ENCODE assay signal across 17 cellular contexts in the genomic region with DNA sequence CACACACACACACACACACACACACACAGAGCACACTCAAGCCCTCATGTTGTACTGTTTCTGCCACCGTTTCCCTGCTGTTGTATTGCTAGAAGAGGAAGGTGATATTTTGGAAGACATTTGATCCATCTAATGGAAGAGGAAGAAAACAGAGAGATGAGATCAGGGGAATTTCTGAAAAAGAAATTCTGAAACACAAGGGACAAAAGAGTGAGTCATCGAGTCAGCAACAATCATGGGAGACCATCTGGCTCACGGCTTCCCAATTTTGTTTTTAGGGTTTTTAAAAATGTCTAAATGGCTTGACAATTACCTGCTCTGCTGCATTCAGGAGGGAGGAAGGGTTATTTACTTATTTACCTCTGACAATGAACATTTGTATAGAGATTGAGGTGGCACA. TPM values are rescaled to one million over a fixed set of nuclear protein-coding genes. Genes with fewer than 3 reads are reported as not detected.
DNase-seq lines count a peak whose midpoint lies in the region; ATAC-seq and TF ChIP-seq lines count a peak whose summit lies in the region.
"Had no signal": no experiment of that assay in that cellular context is flagged by ENCODE, and none has a peak within 500 bp of the region (broad histone marks: within the 10 kb centered on the region; RNA-seq: fewer than 3 reads in every experiment).

No MANE protein-coding gene starts in this region.

- H3K4me2 ChIP-seq in GM23338 (no peak overlapping the region), neuronal stem cell (ENCODE audit: insufficient read depth, low read length, poor library complexity, severe bottlenecking) (no peak overlapping the region), mesendoderm (ENCODE audit: low read length) (no peak overlapping the region)

- H2BK5ac ChIP-seq in neuronal stem cell (ENCODE audit: low read length), result no peak overlapping the region
- no peak overlapping the region for H2BK5ac ChIP-seq in mesendoderm (ENCODE audit: low read length)

- H3K9ac ChIP-seq in neuronal stem cell (ENCODE audit: low read depth, low read length, poor library complexity) (no peak overlapping the region), mesendoderm (ENCODE audit: low read length) (no peak overlapping the region)

- no CpG with 5 or more reads among the region's 3 CpGs for WGBS in neuronal stem cell (ENCODE audit: extremely low coverage in 2 of 2, insufficient read length in 2 of 2, insufficient replicate concordance in 1 of 2), 2 donors
- WGBS in mesendoderm (ENCODE audit: extremely low coverage, insufficient coverage, low lambda C conversion rate), result no CpG with 5 or more reads among the region's 3 CpGs

- ATAC-seq in GM23338 (no peak), omental fat pad (ENCODE audit: low FRiP score) (no peak), HG02973 (IDR thresholded peaks at IDR 0.05; ENCODE audit: unreplicated experiment) (no peak)
- ATAC-seq: CD8-positive, alpha-beta T cell had no signal

- peaks cover 18% of the 10 kb centered on the region for H3K4me1 ChIP-seq in GM23338 (ENCODE audit: insufficient read depth)
- peaks cover 0 to 14% of the 10 kb centered on the region in 2 donors for H3K4me1 ChIP-seq in neuronal stem cell (ENCODE audit: control insufficient read depth in 2 of 2, insufficient read depth in 1 of 2, low read depth in 1 of 2, low read length in 2 of 2)
- no peaks in the 10 kb centered on the region for H3K4me1 ChIP-seq in mesendoderm (ENCODE audit: control insufficient read depth, low read depth, low read length)

- H3K14ac ChIP-seq in neuronal stem cell (ENCODE audit: low read length), result no peak overlapping the region

- no peak overlapping the region; the same call in 1 of the 2 replicates for H3K27ac Mint-ChIP-seq in GM23338
- H3K27ac Mint-ChIP-seq: activated naive CD8-positive, alpha-beta T cell; CD8-positive, alpha-beta T cell had no signal

- H3K4me1 Mint-ChIP-seq in GM23338, result peaks cover 25% of the 10 kb centered on the region
- H3K4me1 Mint-ChIP-seq: central memory CD8-positive, alpha-beta T cell had no signal

- H3K23ac ChIP-seq in neuronal stem cell (ENCODE audit: low read depth, low read length, poor library complexity) (no peak overlapping the region), mesendoderm (ENCODE audit: low read length) (no peak overlapping the region)

- H2BK15ac ChIP-seq in neuronal stem cell (ENCODE audit: low read length), result no peak overlapping the region
- no peak overlapping the region for H2BK15ac ChIP-seq in mesendoderm (replicated peaks; ENCODE audit: low read depth)

- H3K27me3 ChIP-seq in GM23338 (ENCODE audit: insufficient read depth) (no peaks in the 10 kb centered on the region), neuronal stem cell (ENCODE audit: control insufficient read depth in 3 of 3, insufficient read depth in 3 of 3, low read depth in 1 of 3, low read length in 3 of 3) (no peaks in the 10 kb centered on the region), mesendoderm (ENCODE audit: insufficient read depth, low read length, poor library complexity) (no peaks in the 10 kb centered on the region)

- H2BK120ac ChIP-seq in neuronal stem cell (ENCODE audit: low read depth, low read length) (no peak overlapping the region), mesendoderm (ENCODE audit: low read depth, low read length) (no peak overlapping the region)

- H3K9me2 ChIP-seq in GM23338 (ENCODE audit: insufficient read depth), result no peaks in the 10 kb centered on the region

- H3K18ac ChIP-seq in neuronal stem cell (ENCODE audit: low read length) (no peak overlapping the region), mesendoderm (ENCODE audit: low read length) (no peak overlapping the region)

- no peak overlapping the region for H3K27ac ChIP-seq in GM23338 (ENCODE audit: low read depth)
- no peak overlapping the region for H3K27ac ChIP-seq in neuronal stem cell (replicated peaks; ENCODE audit: low read length)
- no peak overlapping the region for H3K27ac ChIP-seq in mesendoderm (ENCODE audit: low read depth, low read length)
- H3K27ac ChIP-seq: epithelial cell of prostate, neutrophil had no signal

- peaks cover 7% of the 10 kb centered on the region for H3K27me3 Mint-ChIP-seq in GM23338 (ENCODE audit: insufficient read depth, low read depth, poor library complexity)

- no peaks in the 10 kb centered on the region for H3K79me2 ChIP-seq in GM23338 (replicated peaks; ENCODE audit: insufficient read depth)
- no peaks in the 10 kb centered on the region for H3K79me2 ChIP-seq in mesendoderm (ENCODE audit: control insufficient read depth, insufficient read depth, low read length)

- H3K79me1 ChIP-seq in neuronal stem cell (ENCODE audit: low read depth, low read length) (no peaks in the 10 kb centered on the region), mesendoderm (ENCODE audit: low read length) (no peaks in the 10 kb centered on the region)

- no peak for TF ChIP-seq CTCF in GM23338 (conservative IDR thresholded peaks at IDR 0.05; ENCODE audit: low read depth in 2 of 2)
- no peak for TF ChIP-seq CTCF in omental fat pad (IDR thresholded peaks at IDR 0.05)

- H3K36me3 Mint-ChIP-seq in GM23338 (ENCODE audit: low read depth), result 0 out of 3 replicates have a peak, but pooled peaks cover 2% of the 10 kb centered on the region
- H3K36me3 Mint-ChIP-seq: activated naive CD8-positive, alpha-beta T cell; CD8-positive, alpha-beta T cell had no signal

- no peaks in the 10 kb centered on the region for H3K9me3 ChIP-seq in neuronal stem cell (replicated peaks in 1 of 2; ENCODE audit: control insufficient read depth in 2 of 2, insufficient read depth in 1 of 2, low read depth in 1 of 2, low read length in 2 of 2)
- H3K9me3 ChIP-seq: neutrophil had no signal

- H2AK5ac ChIP-seq in neuronal stem cell (ENCODE audit: low read depth, low read length) (no peak overlapping the region), mesendoderm (ENCODE audit: low read length) (no peak overlapping the region)

- peak overlapping the region; percentile 82 for H2AFZ ChIP-seq in GM23338
- H2AFZ ChIP-seq in neuronal stem cell (ENCODE audit: low read length), result peak overlapping the region; percentile 64

- no peak overlapping the region for H3K4me3 Mint-ChIP-seq in GM23338
- H3K4me3 Mint-ChIP-seq: activated naive CD8-positive, alpha-beta T cell; CD8-positive, alpha-beta T cell; central memory CD8-positive, alpha-beta T cell had no signal

- no peaks in the 10 kb centered on the region for H3F3A ChIP-seq in GM23338 (replicated peaks; ENCODE audit: low read depth)

- 0 out of 3 replicates have a peak, but pooled peaks cover 1% of the 10 kb centered on the region for H3K9me3 Mint-ChIP-seq in GM23338
- H3K9me3 Mint-ChIP-seq: CD8-positive, alpha-beta T cell; central memory CD8-positive, alpha-beta T cell had no signal

- DNase-seq in GM23338 (ENCODE audit: low spot score), result no peak
- DNase-seq in NCI-H2171 (lab: John Stamatoyannopoulos, UW), result peak; percentile 79
- peak; percentile 63 to 91 for DNase-seq in dermis microvascular lymphatic vessel endothelial cell (ENCODE audit: low read depth in 2 of 2)
- no peak for DNase-seq in neuronal stem cell (ENCODE audit: low spot score)
- DNase-seq in NCI-H1930 (lab: John Stamatoyannopoulos, UW), result no peak
- no peak for DNase-seq in omental fat pad (ENCODE audit: low spot score)
- DNase-seq in mesendoderm, result no peak
- DNase-seq: activated CD8-positive, alpha-beta memory T cell treated with anti-CD3 and anti-CD28 coated beads, Interleukin-2, amount 50 U/mL, for 48 hours; CD8-positive, alpha-beta T cell; NCI-H1417; NK-92 treated with Interleukin-12 subunit alpha and Interleukin-12 subunit beta, amount 100 ng/mL, for 24 hours; small intestine had no signal

- no peak overlapping the region for H3K4ac ChIP-seq in neuronal stem cell (ENCODE audit: low read length)
- no peak overlapping the region for H3K4ac ChIP-seq in mesendoderm (ENCODE audit: low read depth, low read length)

- H4K5ac ChIP-seq in mesendoderm (ENCODE audit: low read length), result no peak overlapping the region

- no peak overlapping the region for H3K56ac ChIP-seq in mesendoderm (ENCODE audit: low read length)

- H4K8ac ChIP-seq in neuronal stem cell (ENCODE audit: low read depth, low read length) (no peak overlapping the region), mesendoderm (ENCODE audit: low read depth, low read length) (no peak overlapping the region)

- H3K4me3 ChIP-seq in GM23338 (no peak overlapping the region), neuronal stem cell (ENCODE audit: low read length in 2 of 2) (no peak overlapping the region), mesendoderm (ENCODE audit: low read length) (no peak overlapping the region)

- no peak overlapping the region for H2BK12ac ChIP-seq in neuronal stem cell (ENCODE audit: low read length)

- no peak overlapping the region for H4K91ac ChIP-seq in neuronal stem cell (ENCODE audit: low read depth, low read length, poor library complexity)

- H3K36me3 ChIP-seq in GM23338 (ENCODE audit: insufficient read depth) (no peaks in the 10 kb centered on the region), neuronal stem cell (replicated peaks in 1 of 2; ENCODE audit: control insufficient read depth in 2 of 2, insufficient read depth in 2 of 2, low read length in 2 of 2) (no peaks in the 10 kb centered on the region), mesendoderm (ENCODE audit: control insufficient read depth, insufficient read depth, low read length) (no peaks in the 10 kb centered on the region)
- H3K36me3 ChIP-seq: neutrophil had no signal

- H4K20me1 ChIP-seq in GM23338 (replicated peaks; ENCODE audit: insufficient read depth), result no peaks in the 10 kb centered on the region

TF ChIP-seq in GM23338, 12 proteins besides CTCF, POLR2A, EP300 and RAD21 (continues in another document):
- TF ChIP-seq POLR2AphosphoS5 (IDR thresholded peaks at IDR 0.05; ENCODE audit: low read depth) (no peak), STAT1 (IDR thresholded peaks at IDR 0.05; ENCODE audit: unreplicated experiment) (no peak), CREB1 (CRISPR knock-in tag; IDR thresholded peaks at IDR 0.05; ENCODE audit: low read depth) (no peak)

RNA-seq across cellular contexts. Expression of a gene that starts 22.0 kb away (rescaled TPM):
- total RNA-seq in GM23338 (2014; rRNA removed; shearing (Covaris generic)), result 156 and 164 TPM in 2 replicates
- 235 and 245 TPM in 2 replicates for polyA plus RNA-seq in GM23338 (2016; fragmentation: Nextera tagmentation; extraction: Ambion mirVana)
- 67.5 and 78.0 TPM in 2 replicates for total RNA-seq in dermis microvascular lymphatic vessel endothelial cell
- polyA plus RNA-seq in neuronal stem cell (2013, experiment 1 of 2), result 141 TPM
- polyA plus RNA-seq in neuronal stem cell (2013, experiment 2 of 2), result 150 TPM
- total RNA-seq in omental fat pad, result 10 to 100 TPM in 2 of 4 donors, 1 to 10 TPM in 2; 6.8 to 12.1 (median 9.4) TPM
- polyA plus RNA-seq in mesendoderm (2013, experiment 1 of 2), result 95.1 TPM
- 98.8 TPM for polyA plus RNA-seq in mesendoderm (2013, experiment 2 of 2)

Comparison
In these comparisons a context has a peak if more than half of its experiments do, and no peak if none do; other contexts are left out.
1. DNase-seq: peak in NCI-H2171 (single experiment) and dermis microvascular lymphatic vessel endothelial cell (2 of 2); none in GM23338 (single experiment), neuronal stem cell (single experiment), NCI-H1930 (0 of 2), omental fat pad (single experiment) and mesendoderm (single experiment).